25 cellular contexts compared by ENCODE assay signal in genomic region chr2:33570681-33571080, GRCh38. TPM values are rescaled to one million over a fixed set of nuclear protein-coding genes. Genes with fewer than 3 reads are reported as not detected.
DNase-seq lines count a peak whose midpoint lies in the region; ATAC-seq, FAIRE-seq and TF ChIP-seq lines count a peak whose summit lies in the region.
"Had no signal": no experiment of that assay in that cellular context is flagged by ENCODE, and none has a peak within 500 bp of the region (broad histone marks: within the 10 kb centered on the region; RNA-seq: fewer than 3 reads in every experiment).

No MANE protein-coding gene starts in this region.

- no peak overlapping the region for H3K4me3 Mint-ChIP-seq in osteocyte (ENCODE audit: unreplicated experiment)
- H3K4me3 Mint-ChIP-seq: CD4-positive, alpha-beta T cell had no signal

- H3K27me3 Mint-ChIP-seq in osteocyte (ENCODE audit: unreplicated experiment): no peaks in the 10 kb centered on the region
- H3K27me3 Mint-ChIP-seq: CD4-positive, alpha-beta T cell had no signal

- peak; percentile 36 for FAIRE-seq in A549 (lab: Jason Lieb, UNC)

- H3K27ac Mint-ChIP-seq in osteocyte (ENCODE audit: unreplicated experiment): no peak overlapping the region
- H3K27ac Mint-ChIP-seq: CD4-positive, alpha-beta T cell had no signal

- POLR2A ChIA-PET in A549 (lab: Yijun Ruan, JAX): no interaction called here

- 87% methylated on average over 2 of the region's 2 CpGs for WGBS in A549 (ENCODE audit: missing lambda C conversion rate)

- TF ChIP-seq EP300 in A549 (IDR thresholded peaks at IDR 0.05): no peak

- TF ChIP-seq RAD21 in A549 (conservative IDR thresholded peaks at IDR 0.05 in 1 of 2, IDR thresholded peaks at IDR 0.05 in 1 of 2): no peak

- no peaks in the 10 kb centered on the region for H3K27me3 ChIP-seq in SU-DHL-6 (ENCODE audit: low read length)
- H3K27me3 ChIP-seq: BLaER1 treated with 17β-estradiol and CSF1 and Interleukin-3, amounts not matched to agents 10 nM and 100 nM; SJCRH30 had no signal

- H4K20me1 ChIP-seq in SU-DHL-6 (ENCODE audit: low read depth, low read length): no peaks in the 10 kb centered on the region
- H4K20me1 ChIP-seq: BLaER1 treated with 17β-estradiol and CSF1 and Interleukin-3, amounts not matched to agents 10 nM and 100 nM had no signal

- no peaks in the 10 kb centered on the region for H3K9me3 ChIP-seq in A549
- H3K9me3 ChIP-seq in SU-DHL-6 (ENCODE audit: insufficient read depth, low read length): no peaks in the 10 kb centered on the region
- H3K9me3 ChIP-seq: BLaER1 treated with 17β-estradiol and CSF1 and Interleukin-3, amounts not matched to agents 10 nM and 100 nM; SJCRH30 had no signal

- no peak for TF ChIP-seq CTCF in A549 (IDR thresholded peaks at IDR 0.05)
- TF ChIP-seq CTCF in SU-DHL-6 (IDR thresholded peaks at IDR 0.05; ENCODE audit: insufficient read depth, low read length, poor library complexity, severe bottlenecking): no peak
- TF ChIP-seq CTCF in osteocyte (IDR thresholded peaks at IDR 0.05): no peak

- CTCF ChIA-PET in A549 (lab: Yijun Ruan, JAX): interaction anchor here (1.8 kb wide), 1 partner anchor 13 kb away, joined by 4 read pairs; no protein-coding TSS in a partner anchor

- ATAC-seq in A549: no peak
- ATAC-seq in HG02885 (IDR thresholded peaks at IDR 0.05; ENCODE audit: poor library complexity, unreplicated experiment): peak; percentile 47
- no peak for ATAC-seq in HG02798 (IDR thresholded peaks at IDR 0.05; ENCODE audit: poor library complexity, unreplicated experiment)
- ATAC-seq: Right ventricle myocardium inferior, SK-N-SH treated with all-trans-retinoic acid at 6 μM for 48 hours had no signal

- no peaks in the 10 kb centered on the region for H3K79me2 ChIP-seq in SU-DHL-6 (ENCODE audit: insufficient read depth, low read length)

- H3K27ac ChIP-seq in A549 (no peak overlapping the region), SU-DHL-6 (ENCODE audit: low read depth, low read length) (peak overlapping the region; percentile 0; the same call in 1 of the 2 replicates)
- H3K27ac ChIP-seq: BLaER1 treated with 17β-estradiol and CSF1 and Interleukin-3, amounts not matched to agents 10 nM and 100 nM; GM23248; PC-9; SJCRH30 had no signal

- H3K4me2 ChIP-seq in A549 (no peak overlapping the region), SU-DHL-6 (ENCODE audit: low read depth, low read length, poor library complexity, severe bottlenecking) (no peak overlapping the region)
- H3K4me2 ChIP-seq: PC-9 had no signal

- no peaks in the 10 kb centered on the region for H3K9me2 ChIP-seq in SU-DHL-6 (replicated peaks; ENCODE audit: insufficient read depth, low read length)

- no peak overlapping the region for H3K4me3 ChIP-seq in A549
- no peak overlapping the region for H3K4me3 ChIP-seq in SU-DHL-6 (ENCODE audit: insufficient read depth, low read length, poor library complexity, severe bottlenecking)
- H3K4me3 ChIP-seq: BLaER1 treated with 17β-estradiol and CSF1 and Interleukin-3, amounts not matched to agents 10 nM and 100 nM; GM23248; PC-9; SJCRH30 had no signal

- no peak for DNase-seq in A549 (ENCODE audit: low read depth in 1 of 2, low spot score in 1 of 2)
- peak; percentile 64 for DNase-seq in myocyte (ENCODE audit: low read depth)
- DNase-seq in osteocyte (ENCODE audit: extremely low spot score, unreplicated experiment): no peak
- no peak for DNase-seq in KG1 (lab: John Stamatoyannopoulos, UW)
- DNase-seq in amniotic stem cell (lab: John Stamatoyannopoulos, UW): no peak
- DNase-seq: AML-193; CD4-positive, alpha-beta T cell; DMS53; GM23248; H7; KBM-7; NCI-H1092 treated with DMSO at 0.1 percent for 48 hours; NCI-H1436; NCI-H187; NCI-H2081 treated with DMSO at 0.1 percent for 48 hours; NCI-H2171 treated with DMSO at 0.1 percent for 48 hours; NCI-H748 treated with DMSO at 0.1 percent for 48 hours; SJCRH30 had no signal

- TF ChIP-seq POLR2A in A549 (IDR thresholded peaks at IDR 0.05; ENCODE audit: low read length): no peak

- peaks cover 10% of the 10 kb centered on the region; the same call in 1 of the 2 replicates for H3K36me3 ChIP-seq in SU-DHL-6 (ENCODE audit: low read length)
- H3K36me3 ChIP-seq: BLaER1 treated with 17β-estradiol and CSF1 and Interleukin-3, amounts not matched to agents 10 nM and 100 nM; SJCRH30 had no signal

- H2AFZ ChIP-seq in SU-DHL-6 (ENCODE audit: low read depth, low read length, severe bottlenecking): no peak overlapping the region
- H2AFZ ChIP-seq: GM23248, PC-9 had no signal

- H3K9me3 Mint-ChIP-seq in osteocyte (ENCODE audit: unreplicated experiment): no peaks in the 10 kb centered on the region
- H3K9me3 Mint-ChIP-seq: CD4-positive, alpha-beta T cell had no signal

- H3K36me3 Mint-ChIP-seq in osteocyte (ENCODE audit: unreplicated experiment): no peaks in the 10 kb centered on the region

- H3F3A ChIP-seq in SU-DHL-6 (ENCODE audit: insufficient read depth): peaks cover 72% of the 10 kb centered on the region

- 0 out of 3 replicates have a peak, but pooled peaks cover 3% of the 10 kb centered on the region for H3K4me1 ChIP-seq in A549
- H3K4me1 ChIP-seq: SJCRH30 had no signal

- H3K9ac ChIP-seq in SU-DHL-6 (ENCODE audit: low read length): no peak overlapping the region
- H3K9ac ChIP-seq: BLaER1 treated with 17β-estradiol and CSF1 and Interleukin-3, amounts not matched to agents 10 nM and 100 nM; GM23248 had no signal

- H3K4me1 Mint-ChIP-seq in osteocyte (ENCODE audit: unreplicated experiment): peaks cover 2% of the 10 kb centered on the region

TF ChIP-seq in A549, 52 proteins besides CTCF, POLR2A, EP300 and RAD21:
- TF ChIP-seq FOSL2 (IDR thresholded peaks at IDR 0.05) (no peak), FOSL2 (CRISPR knock-in tag; IDR thresholded peaks at IDR 0.05) (no peak), TFCP2L1 (CRISPR knock-in tag; IDR thresholded peaks at IDR 0.05) (no peak), RCOR1 (IDR thresholded peaks at IDR 0.05; ENCODE audit: low read depth, low read length) (no peak), ZC3H11A (IDR thresholded peaks at IDR 0.05) (no peak)

RNA-seq across cellular contexts. Expression of gene FAM98A, which starts 28.4 kb away (rescaled TPM):
- polyA plus RNA-seq in A549 (2011; rRNA removed) (83.4 and 109 TPM in 2 replicates), A549 (2017; fragmentation: RNase III; extraction: RNeasy Plus Mini Kit Qiagen cat#74134 plus additional on column Dnase treatment) (94.1 to 101 TPM (median 97.2 TPM) in 3 replicates)
- 133 and 138 TPM in 2 replicates for polyA plus RNA-seq in A549 (2012; cell fraction: cytosol; rRNA removed)
- 14.0 and 34.5 TPM in 2 replicates for polyA plus RNA-seq in A549 (2012; cell fraction: nucleus; rRNA removed)
- 49.4 and 94.8 TPM in 2 replicates for polyA minus RNA-seq in A549 (2011; rRNA and poly(A)+ RNA removed)
- total RNA-seq in myocyte (51.2 and 55.8 TPM in 2 replicates), osteocyte (58.6 and 66.8 TPM in 2 replicates)
- 131 TPM for polyA plus RNA-seq in myocyte (2012)
